9 cellular contexts compared by ENCODE assay signal in genomic region chr19:15837399-15837731, GRCh38. TPM values are rescaled to one million over a fixed set of nuclear protein-coding genes. Genes with fewer than 3 reads are reported as not detected.
DNase-seq lines count a peak whose midpoint lies in the region; ATAC-seq and TF ChIP-seq lines count a peak whose summit lies in the region.
"Not testable (repeated sequence)": the region's sequence is repeated elsewhere in the genome, so short reads cannot be mapped to it uniquely, and the experiment has no call there.
"Had no signal": no experiment of that assay in that cellular context is flagged by ENCODE, and none has a peak within 500 bp of the region (broad histone marks: within the 10 kb centered on the region; RNA-seq: fewer than 3 reads in every experiment).

No MANE protein-coding gene starts in this region.

- in situ Hi-C loops in HAP-1 (cut with MboI; ENCODE audit: low sequenced_read_pairs): not testable (repeated sequence)

- DNase-seq in CD4-positive, alpha-beta T cell: peak in 1 of 10 experiments; percentile 5
- DNase-seq in HAP-1 (ENCODE audit: low spot score in 2 of 2) (peak in 1 of 2 experiments; percentile 9), NCI-H2196 treated with DMSO at 0.1 percent for 48 hours (lab: John Stamatoyannopoulos, UW; ENCODE audit: unreplicated experiment) (peak; percentile 75), heart left ventricle (peak in 2 of 5 donors; percentile 12 to 37), stomach (peak; percentile 75)
- not testable (repeated sequence) for DNase-seq in activated B cell treated with CpG ODN at 0.5 μM for 24 hours; MCF 10A (ENCODE audit: unreplicated experiment); naive thymus-derived CD8-positive, alpha-beta T cell

- BruUV-seq in MCF 10A (replicated peaks; lab: Mats Ljungman, UMichigan): not testable (repeated sequence)

- peaks cover 23% of the 10 kb centered on the region for H3K4me1 Mint-ChIP-seq in CD4-positive, alpha-beta T cell (ENCODE audit: low read depth)
- H3K4me1 Mint-ChIP-seq in activated B cell treated with CpG ODN at 0.5 μM for 24 hours: peaks cover 15% of the 10 kb centered on the region
- H3K4me1 Mint-ChIP-seq in MCF 10A (ENCODE audit: insufficient read depth, unreplicated experiment): peaks cover 12% of the 10 kb centered on the region
- peaks cover 17 to 37% (median 28%) of the 10 kb centered on the region in 4 donors for H3K4me1 Mint-ChIP-seq in naive thymus-derived CD8-positive, alpha-beta T cell

- peak overlapping the region; percentile 96 for H3K4me3 Mint-ChIP-seq in CD4-positive, alpha-beta T cell
- H3K4me3 Mint-ChIP-seq in activated B cell treated with CpG ODN at 0.5 μM for 24 hours (peak overlapping the region; percentile 92), MCF 10A (ENCODE audit: unreplicated experiment) (peak overlapping the region; percentile 67)
- H3K4me3 Mint-ChIP-seq in naive thymus-derived CD8-positive, alpha-beta T cell: peak overlapping the region; percentile 85 to 98 (median 96)

- H3K27me3 Mint-ChIP-seq in CD4-positive, alpha-beta T cell; activated B cell treated with CpG ODN at 0.5 μM for 24 hours; MCF 10A (ENCODE audit: insufficient read depth, unreplicated experiment); naive thymus-derived CD8-positive, alpha-beta T cell: not testable (repeated sequence)

- POLR2A ChIA-PET in CD4-positive, alpha-beta T cell (lab: Charles Lee): interaction anchor here (0.6 to 1.8 kb wide), 30 partner anchors 9 to 1147 kb away, joined by 3 to 12 read pairs (median 5); partner anchors contain the start of genes AKAP8, AKAP8L, AP1M1 and FAM32A
- POLR2A ChIA-PET in activated B cell treated with CpG ODN at 0.5 μM for 24 hours (lab: Charles Lee) (interaction anchor here (0.6 to 1.9 kb wide), 17 partner anchors 10 to 1347 kb away, joined by 3 to 12 read pairs (median 6); partner anchors contain the start of genes AKAP8, AKAP8L, C19orf44 and CALR3), MCF 10A (lab: Yijun Ruan, JAX) (interaction anchor here (0.5 to 1.7 kb wide), 9 partner anchors 11 to 348 kb away, joined by 3 to 6 read pairs (median 3); partner anchors contain the start of genes FAM32A and TPM4)
- POLR2A ChIA-PET in naive thymus-derived CD8-positive, alpha-beta T cell (lab: Charles Lee): interaction anchor here (0.9 to 2.1 kb wide), 15 partner anchors 11 to 529 kb away, joined by 3 to 9 read pairs (median 6); partner anchors contain the start of genes AKAP8L, AP1M1, RAB8A and TPM4

- CTCF ChIA-PET in CD4-positive, alpha-beta T cell (lab: Charles Lee): not testable (repeated sequence)
- CTCF ChIA-PET in activated B cell treated with CpG ODN at 0.5 μM for 24 hours (lab: Charles Lee) (interaction anchor here (0.7 kb wide), 1 partner anchor 64 kb away, joined by 3 read pairs; no protein-coding TSS in a partner anchor), MCF 10A (lab: Yijun Ruan, JAX) (interaction anchor here (0.6 to 1.0 kb wide), 3 partner anchors 9 to 467 kb away, joined by 3 to 4 read pairs (median 3); no protein-coding TSS in a partner anchor)

- not testable (repeated sequence) for TF ChIP-seq POLR2A in heart left ventricle (IDR thresholded peaks at IDR 0.05); stomach (IDR thresholded peaks at IDR 0.05)

- not testable (repeated sequence) for H3K4me1 ChIP-seq in HAP-1
- H3K4me1 ChIP-seq in heart left ventricle (peaks cover 0 to 15% (median 5%) of the 10 kb centered on the region in 12 donors), stomach (peaks cover 7 to 26% (median 17%) of the 10 kb centered on the region in 4 donors)

- TF ChIP-seq EP300 in stomach (IDR thresholded peaks at IDR 0.05): not testable (repeated sequence)

- peak overlapping the region; percentile 97 for H3K27ac ChIP-seq in CD4-positive, alpha-beta T cell (ENCODE audit: low read depth, low read length)
- peak overlapping the region in 11 of 12 donors; percentile 87 to 100 (median 95) for H3K27ac ChIP-seq in heart left ventricle
- peak overlapping the region; percentile 99 for H3K27ac ChIP-seq in stomach

- H3K9me3 Mint-ChIP-seq in CD4-positive, alpha-beta T cell; activated B cell treated with CpG ODN at 0.5 μM for 24 hours; MCF 10A (ENCODE audit: unreplicated experiment); naive thymus-derived CD8-positive, alpha-beta T cell: not testable (repeated sequence)

- not testable (repeated sequence) for H3K27me3 ChIP-seq in CD4-positive, alpha-beta T cell (ENCODE audit: control insufficient read depth, insufficient read depth, low read length); HAP-1 (ENCODE audit: low read depth); heart left ventricle; stomach

- H3K27ac Mint-ChIP-seq in CD4-positive, alpha-beta T cell: peak overlapping the region; percentile 92
- H3K27ac Mint-ChIP-seq in activated B cell treated with CpG ODN at 0.5 μM for 24 hours (peak overlapping the region; percentile 95), MCF 10A (ENCODE audit: low read depth, unreplicated experiment) (peak overlapping the region; percentile 79)
- H3K27ac Mint-ChIP-seq in naive thymus-derived CD8-positive, alpha-beta T cell: peak overlapping the region in 9 of 10 donors; percentile 92 to 99 (median 97)

- H3K9me3 ChIP-seq in CD4-positive, alpha-beta T cell (ENCODE audit: control insufficient read depth, low read length); HAP-1; heart left ventricle; stomach: not testable (repeated sequence)

- H3K4me3 ChIP-seq in HAP-1 (peak overlapping the region; percentile 78), heart left ventricle (peak overlapping the region; percentile 53 to 99 (median 77)), stomach (peak overlapping the region; percentile 52 to 81 (median 60))

- not testable (repeated sequence) for ATAC-seq in CD4-positive, alpha-beta T cell (ENCODE audit: poor library complexity); naive thymus-derived CD8-positive, alpha-beta T cell
- ATAC-seq in activated B cell treated with CpG ODN at 0.5 μM for 24 hours (ENCODE audit: low read depth): peak; percentile 2
- ATAC-seq in heart left ventricle: peak in 3 of 4 donors; percentile 8 to 30 (median 19)

- not testable (repeated sequence) for H3K36me3 Mint-ChIP-seq in CD4-positive, alpha-beta T cell (ENCODE audit: low read depth); activated B cell treated with CpG ODN at 0.5 μM for 24 hours (ENCODE audit: low read depth); MCF 10A (ENCODE audit: insufficient read depth, unreplicated experiment); naive thymus-derived CD8-positive, alpha-beta T cell

- not testable (repeated sequence) for H3K36me3 ChIP-seq in HAP-1 (replicated peaks); heart left ventricle; stomach

- 1 to 3% (median 2%) methylated on average over 6 of the region's 6 CpGs for WGBS in heart left ventricle, 4 donors
- 0 to 2% (median 1%) methylated on average over 6 of the region's 6 CpGs for WGBS in stomach, 5 donors

- intact Hi-C loops in CD4-positive, alpha-beta T cell (cut with DNase I, micrococcal nuclease): loop anchor here (2.0 to 10.0 kb wide), 5 partner anchors 31 to 533 kb away; partner anchors contain the start of genes AP1M1 (in 1 of the 2) and TPM4 (in 1 of the 2)
- intact Hi-C loops in activated B cell treated with CpG ODN at 0.5 μM for 24 hours (cut with micrococcal nuclease): loop anchor here (10.0 kb wide), 1 partner anchor 237 kb away; the partner anchor contains the start of gene TPM4
- intact Hi-C loops in MCF 10A (cut with micrococcal nuclease): loop anchor here (2.0 kb wide), 1 partner anchor 731 kb away; the partner anchor contains the start of gene SYDE1
- intact Hi-C loops in heart left ventricle (cut with DNase I); stomach (cut with DNase I; ENCODE audit: low total_unique reads): not testable (repeated sequence)

- TF ChIP-seq CTCF in CD4-positive, alpha-beta T cell (IDR thresholded peaks at IDR 0.05); activated B cell treated with CpG ODN at 0.5 μM for 24 hours (IDR thresholded peaks at IDR 0.05); MCF 10A (IDR thresholded peaks at IDR 0.05; ENCODE audit: unreplicated experiment); heart left ventricle (IDR thresholded peaks at IDR 0.05); stomach (IDR thresholded peaks at IDR 0.05): not testable (repeated sequence)

RNA-seq across cellular contexts. Expression of gene OR10H1, which starts 21.9 kb away (rescaled TPM):
- under 1 TPM in 1 of 2 experiments, not detected in 1; 0.08 TPM for total RNA-seq in CD4-positive, alpha-beta T cell
- total RNA-seq in activated B cell treated with CpG ODN at 0.5 μM for 24 hours (0.05 TPM in 1 of 2 replicates, not detected in the other), MCF 10A (2022) (not detected in 2 replicates), heart left ventricle (under 1 TPM in 1 of 9 donors, not detected in 8; 0.07 TPM), stomach (not detected)
- polyA plus RNA-seq in heart left ventricle (not detected), stomach (not detected)
- not detected for total RNA-seq in naive thymus-derived CD8-positive, alpha-beta T cell
- not detected for polyA plus RNA-seq in naive thymus-derived CD8-positive, alpha-beta T cell
- total RNA-seq: lung microvascular endothelial cell had no signal

RNA-seq across cellular contexts. Expression of gene OR10H5, which starts 49.9 kb away (rescaled TPM):
- not detected for total RNA-seq in CD4-positive, alpha-beta T cell
- total RNA-seq in activated B cell treated with CpG ODN at 0.5 μM for 24 hours (not detected in 2 replicates), MCF 10A (2022) (not detected in 2 replicates), heart left ventricle (not detected), stomach (not detected)
- polyA plus RNA-seq in heart left ventricle (not detected), stomach (not detected)
- total RNA-seq in naive thymus-derived CD8-positive, alpha-beta T cell: not detected
- not detected for polyA plus RNA-seq in naive thymus-derived CD8-positive, alpha-beta T cell
- total RNA-seq: lung microvascular endothelial cell had no signal
